Comparison of ENCODE assay signal across 1 cellular context in genomic region chr2:44360749-44361329, GRCh38.
TF ChIP-seq lines count a peak whose summit lies in the region.

No MANE protein-coding gene starts in this region.

TF ChIP-seq in GM23338, 12 proteins besides CTCF, POLR2A, EP300 and RAD21:
- TF ChIP-seq ETS1 (IDR thresholded peaks at IDR 0.05) (no peak), ZNF114 (CRISPR knock-in tag; IDR thresholded peaks at IDR 0.05) (no peak)
